In the genomic region with DNA sequence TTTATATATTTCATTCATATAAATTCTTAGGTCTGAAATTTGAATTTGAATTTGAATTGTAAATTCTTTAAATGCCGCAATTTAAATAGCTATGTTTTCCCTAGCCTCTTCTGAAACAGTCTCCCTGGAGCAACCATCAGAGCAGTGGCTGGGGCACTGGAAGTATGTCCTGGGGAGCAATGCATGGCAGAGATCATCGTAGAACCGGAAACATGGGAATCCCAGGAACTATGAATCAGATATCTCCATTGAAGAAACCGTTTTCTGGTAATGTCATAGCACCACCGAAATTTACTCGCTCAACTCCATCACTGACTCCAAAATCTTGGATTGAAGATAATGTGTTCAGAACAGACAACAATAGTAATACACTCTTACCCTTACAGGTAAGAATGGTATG, we compare ENCODE assay signal across 17 cellular contexts. TPM values are rescaled to one million over a fixed set of nuclear protein-coding genes. Genes with fewer than 3 reads are reported as not detected.
DNase-seq lines count a peak whose midpoint lies in the region; ATAC-seq, FAIRE-seq and TF ChIP-seq lines count a peak whose summit lies in the region.
"Had no signal": no experiment of that assay in that cellular context is flagged by ENCODE, and none has a peak within 500 bp of the region (broad histone marks: within the 10 kb centered on the region; RNA-seq: fewer than 3 reads in every experiment).

No MANE protein-coding gene starts in this region.

- H2AFZ ChIP-seq in ACC112 (ENCODE audit: low read length, unreplicated experiment) = no peak overlapping the region

- ATAC-seq in HG03108 (IDR thresholded peaks at IDR 0.05; ENCODE audit: unreplicated experiment) (no peak), HG02938 (IDR thresholded peaks at IDR 0.05; ENCODE audit: unreplicated experiment) (no peak)
- ATAC-seq: effector memory CD8-positive, alpha-beta T cell; right lobe of liver had no signal

- no peaks in the 10 kb centered on the region for H3K9me3 ChIP-seq in kidney (ENCODE audit: control insufficient read depth in 1 of 2, low read length in 2 of 2)
- no peaks in the 10 kb centered on the region for H3K9me3 ChIP-seq in effector memory CD4-positive, alpha-beta T cell (ENCODE audit: control insufficient read depth, low read length)
- H3K9me3 ChIP-seq: BLaER1 treated with 17β-estradiol and CSF1 and Interleukin-3, amounts not matched to agents 10 nM and 100 nM; right lobe of liver had no signal

- peak; percentile 29 for DNase-seq in H7
- no peak for DNase-seq in astrocyte of the cerebellum (ENCODE audit: low read depth)
- DNase-seq in kidney = no peak
- no peak for DNase-seq in activated T-cell treated with anti-CD3 and anti-CD28 coated beads for 4 hours
- DNase-seq in effector memory CD4-positive, alpha-beta T cell = no peak
- DNase-seq: activated CD4-positive, alpha-beta T cell treated with anti-CD3 and anti-CD28 coated beads for 1 hour; activated T-cell treated with anti-CD3 and anti-CD28 coated beads, Interleukin-2, amount 50 U/mL, for 48 hours; aorta; effector memory CD8-positive, alpha-beta T cell; naive B cell; right lobe of liver; stimulated activated naive CD4-positive, alpha-beta T cell treated with Interleukin-2 at 50 U/mL for 16 hours had no signal

- H3K4me3 ChIP-seq in ACC112 (ENCODE audit: low read depth, low read length) (peak overlapping the region; percentile 86), H7 (ENCODE audit: insufficient read depth, low read depth, low read length) (no peak overlapping the region), astrocyte of the cerebellum (ENCODE audit: low read depth, low read length) (peak overlapping the region; percentile 21), kidney (ENCODE audit: low read length in 2 of 2) (peak overlapping the region; percentile 13 to 70)
- H3K4me3 ChIP-seq in effector memory CD4-positive, alpha-beta T cell (ENCODE audit: insufficient read depth, low read depth, low read length, poor library complexity, severe bottlenecking) = no peak overlapping the region
- H3K4me3 ChIP-seq: right lobe of liver had no signal

- H3K27ac ChIP-seq in ACC112 (ENCODE audit: low read depth, low read length) (0 out of 2 replicates have a peak overlapping the region, but pooled peaks have one; percentile 2), kidney (ENCODE audit: low read depth in 2 of 2, low read length in 2 of 2) (peak overlapping the region in 1 of 2 donors; percentile 32)
- H3K27ac ChIP-seq in effector memory CD4-positive, alpha-beta T cell (ENCODE audit: insufficient read depth, low read length, poor library complexity, severe bottlenecking) = no peak overlapping the region
- H3K27ac ChIP-seq: BLaER1 treated with 17β-estradiol and CSF1 and Interleukin-3, amounts not matched to agents 10 nM and 100 nM; right lobe of liver had no signal

- intact Hi-C loops in kidney (cut with DNase I) = no loop called here

- H3K79me2 ChIP-seq in ACC112 (ENCODE audit: control insufficient read depth, insufficient read depth, low read length, unreplicated experiment) = peaks cover 86% of the 10 kb centered on the region

- H3K9ac ChIP-seq in kidney (ENCODE audit: low read length in 2 of 2) = peak overlapping the region in 1 of 2 donors; percentile 75

- FAIRE-seq in kidney (lab: Jason Lieb, UNC) = no peak
- FAIRE-seq: H54 had no signal

- in situ Hi-C loops in astrocyte of the cerebellum (cut with HindIII; ENCODE audit: low sequenced_read_pairs) = loop anchor here (25.0 kb wide), 1 partner anchor 1345 kb away; no protein-coding TSS in a partner anchor

- H3K4me1 ChIP-seq in ACC112 (ENCODE audit: control insufficient read depth, insufficient read depth, low read length, unreplicated experiment) (peaks cover 41% of the 10 kb centered on the region), kidney (ENCODE audit: control insufficient read depth in 1 of 2, insufficient read depth in 1 of 2, low read depth in 1 of 2, low read length in 2 of 2) (peaks cover 0 to 19% of the 10 kb centered on the region in 2 donors)
- no peaks in the 10 kb centered on the region for H3K4me1 ChIP-seq in effector memory CD4-positive, alpha-beta T cell (ENCODE audit: control insufficient read depth, insufficient read depth, low read length, poor library complexity, severe bottlenecking)

- H3K36me3 ChIP-seq in ACC112 (ENCODE audit: insufficient read depth, low read length) (peaks cover 41% of the 10 kb centered on the region), H7 (replicated peaks; ENCODE audit: control insufficient read depth, insufficient read depth, low read length) (no peaks in the 10 kb centered on the region), kidney (ENCODE audit: control insufficient read depth in 1 of 2, insufficient read depth in 2 of 2, low read length in 2 of 2) (peaks cover 0 to 24% of the 10 kb centered on the region in 2 donors)
- H3K36me3 ChIP-seq in effector memory CD4-positive, alpha-beta T cell (ENCODE audit: control insufficient read depth, insufficient read depth, low read length) = peaks cover 6% of the 10 kb centered on the region

- TF ChIP-seq CTCF in astrocyte of the cerebellum (IDR thresholded peaks at IDR 0.05; ENCODE audit: low read depth, low read length, missing control alignments) (no peak), kidney (IDR thresholded peaks at IDR 0.05; ENCODE audit: borderline replicate concordance, extremely low read depth, insufficient read depth) (no peak)

- H3K27me3 ChIP-seq in ACC112 (ENCODE audit: insufficient read depth, low read length) (no peaks in the 10 kb centered on the region), H7 (ENCODE audit: control insufficient read depth, insufficient read depth, low read length) (peaks cover 20% of the 10 kb centered on the region)
- H3K27me3 ChIP-seq in effector memory CD4-positive, alpha-beta T cell (replicated peaks; ENCODE audit: control insufficient read depth, insufficient read depth, low read length, poor library complexity, severe bottlenecking) = no peaks in the 10 kb centered on the region
- H3K27me3 ChIP-seq: right lobe of liver had no signal

RNA-seq across cellular contexts. Expression of gene CPEB2, which starts 4.9 kb away (rescaled TPM):
- 1.9 and 2.0 TPM in 2 replicates for total RNA-seq in H7 (2014; rRNA removed; shearing (Covaris generic))
- total RNA-seq in kidney = 58.0 TPM
- polyA plus RNA-seq in kidney (ENCODE audit: insufficient read depth, low read depth, low replicate concordance) = 7.9 TPM

Comparison
In these comparisons a context has a peak if more than half of its experiments do, and no peak if none do; other contexts are left out.
1. H3K4me3 ChIP-seq: peak in ACC112 (single experiment), astrocyte of the cerebellum (single experiment) and kidney (2 of 2); none in H7 (single experiment) and effector memory CD4-positive, alpha-beta T cell (single experiment).
2. RNA of gene CPEB2, which starts 4.9 kb away (total RNA-seq): 58.0 TPM in kidney (single experiment); 1.9 to 2.0 TPM in H7; every median in the first group is over 10 times any median in the second.